8 cellular contexts compared by ENCODE assay signal in genomic region chr21:32412162-32412997, GRCh38. TPM values are rescaled to one million over a fixed set of nuclear protein-coding genes. Genes with fewer than 3 reads are reported as not detected.
DNase-seq lines count a peak whose midpoint lies in the region; ATAC-seq and TF ChIP-seq lines count a peak whose summit lies in the region.

Gene EVA1C (plus strand): TSS chr21:32412706. CDS start chr21:32412854, 148 bp downstream.

- peak; percentile 16 for TF ChIP-seq POLR2A in esophagus muscularis mucosa (IDR thresholded peaks at IDR 0.05; ENCODE audit: low read depth)

- H3K36me3 ChIP-seq in esophagus muscularis mucosa = peaks cover 0 to 17% (median 0%) of the 10 kb centered on the region in 4 donors

- peak within 1 kb of the TSS; percentile 66 to 89 (median 82) for H3K4me3 ChIP-seq in esophagus muscularis mucosa

- intact Hi-C loops in esophagus muscularis mucosa (cut with DNase I) = loop anchor here (2.0 kb wide), 1 partner anchor 36 kb away; no protein-coding TSS in a partner anchor

- peak; percentile 7 to 36 (median 31) for TF ChIP-seq CTCF in esophagus muscularis mucosa (IDR thresholded peaks at IDR 0.05)

- 0% methylated on average over 3 of the region's 103 CpGs for WGBS in esophagus muscularis mucosa

- H3K9me3 ChIP-seq in esophagus muscularis mucosa = no peaks in the 10 kb centered on the region

- H3K27ac ChIP-seq in esophagus muscularis mucosa (replicated peaks in 1 of 4) = peak within 1 kb of the TSS; percentile 98 to 100 (median 99)

- ATAC-seq in GM21576 (IDR thresholded peaks at IDR 0.05; ENCODE audit: unreplicated experiment) = no peak

- no peaks in the 10 kb centered on the region for H3K27me3 ChIP-seq in esophagus muscularis mucosa

- peak; percentile 4 for TF ChIP-seq EP300 in esophagus muscularis mucosa (IDR thresholded peaks at IDR 0.05)

- DNase-seq in Daoy (ENCODE audit: low read depth) (peak; percentile 66), NCI-H774 (lab: John Stamatoyannopoulos, UW) (peak; percentile 57), activated T-helper 1 cell treated with Interleukin-2 at 50 U/mL for 16 hours (ENCODE audit: low read depth) (peak; percentile 66), esophagus muscularis mucosa (ENCODE audit: extremely low spot score) (no peak), myocyte (ENCODE audit: low read depth) (peak; percentile 40), AML-193 (lab: John Stamatoyannopoulos, UW) (no peak)
- DNase-seq in stimulated activated CD8-positive, alpha-beta memory T cell treated with anti-CD3 and anti-CD28 coated beads, Interleukin-4, amount 100 ng/mL, for 48 hours = peak; percentile 77

- H3K4me1 ChIP-seq in esophagus muscularis mucosa = peaks cover 39 to 71% (median 65%) of the 10 kb centered on the region in 4 donors

RNA-seq across cellular contexts. Expression of gene EVA1C, which starts in this region (rescaled TPM):
- 1.1 and 2.2 TPM in 2 replicates for total RNA-seq in Daoy (2014; rRNA removed; shearing (Covaris generic))
- total RNA-seq in esophagus muscularis mucosa (10 to 100 TPM; 49.8 to 86.6 (median 64.6) TPM), myocyte (1.0 and 1.9 TPM in 2 replicates)
- 0.44 TPM for polyA plus RNA-seq in myocyte (2012)

Comparison
In these comparisons a context has a peak if more than half of its experiments do, and no peak if none do; other contexts are left out.
1. RNA of gene EVA1C (total RNA-seq): 49.8 to 86.6 TPM in esophagus muscularis mucosa; 1.1 to 2.2 TPM in Daoy and 1.0 to 1.9 TPM in myocyte; every median in the first group is over 10 times any median in the second.
2. DNase-seq: peak in Daoy (single experiment), NCI-H774 (single experiment), activated T-helper 1 cell treated with Interleukin-2 at 50 U/mL for 16 hours (single experiment), myocyte (single experiment) and stimulated activated CD8-positive, alpha-beta memory T cell treated with anti-CD3 and anti-CD28 coated beads, Interleukin-4, amount 100 ng/mL, for 48 hours (single experiment); none in esophagus muscularis mucosa (single experiment) and AML-193 (0 of 2).